ENCODE assay signal across 36 cellular contexts in the genomic region with DNA sequence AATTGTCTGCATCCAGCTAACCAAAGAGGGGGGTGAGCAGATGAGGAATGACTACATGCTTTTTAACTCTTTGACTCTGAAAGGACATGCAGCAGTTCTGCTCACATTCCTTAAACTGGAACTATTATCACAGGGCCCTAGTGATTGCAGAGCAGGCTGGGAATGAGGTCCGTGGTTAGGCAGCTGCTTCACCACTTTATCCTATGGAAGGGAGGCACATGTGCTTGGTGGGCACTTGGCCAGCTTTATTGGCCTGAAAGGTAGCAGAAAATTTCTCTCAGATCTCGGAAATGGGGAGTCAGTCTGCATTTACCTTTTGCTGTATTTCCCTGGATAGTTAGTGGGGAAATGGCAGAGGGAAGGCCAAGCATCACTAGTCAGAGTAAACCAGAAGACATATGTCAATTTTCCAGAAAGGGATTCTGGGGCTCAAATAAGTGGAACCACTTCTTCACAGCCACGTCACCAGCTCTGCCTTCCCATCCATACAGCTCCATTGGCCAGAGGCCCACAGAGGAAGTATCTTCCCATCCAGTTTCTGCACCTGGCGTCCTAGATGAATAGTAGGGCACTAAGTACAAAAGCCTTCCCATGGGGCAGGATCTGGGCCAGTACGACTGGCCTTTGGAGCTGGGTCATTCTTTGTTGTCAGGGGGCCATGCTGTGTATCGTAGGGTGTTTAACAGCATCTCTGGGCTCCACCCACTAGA.
"Had no signal": no experiment of that assay in that cellular context is flagged by ENCODE, and none has a peak within 500 bp of the region (broad histone marks: within the 10 kb centered on the region; RNA-seq: fewer than 3 reads in every experiment).

No MANE protein-coding gene starts in this region.

- H3K27ac Mint-ChIP-seq: activated B cell treated with CpG ODN at 0.5 μM for 24 hours; activated CD4-positive, alpha-beta memory T cell treated with anti-CD3 and anti-CD28 coated beads, Interleukin-2, amount 10 ng/mL, durations not matched to agents 7 days and 5 days; activated CD4-positive, alpha-beta T cell treated with anti-CD3 and anti-CD28 coated beads, Interleukin-2, amount 10 ng/mL, durations not matched to agents 24 days and 14 days; activated CD8-positive, alpha-beta memory T cell treated with anti-CD3 and anti-CD28 coated beads, Interleukin-2, amount 10 ng/mL, durations not matched to agents 7 days and 5 days; activated CD8-positive, alpha-beta T cell treated with anti-CD3 and anti-CD28 coated beads, Interleukin-2, amount 10 ng/mL, durations not matched to agents 7 days and 5 days; activated naive CD4-positive, alpha-beta T cell treated with anti-CD3 and anti-CD28 coated beads, Interleukin-2, amount 10 ng/mL, durations not matched to agents 7 days and 5 days; activated naive CD4-positive, alpha-beta T cell treated with anti-CD3 and anti-CD28 coated beads, Interleukin-2, amount 50 U/mL, for 24 hours; activated naive CD8-positive, alpha-beta T cell; activated naive CD8-positive, alpha-beta T cell treated with anti-CD3 and anti-CD28 coated beads, Interleukin-2, amount 10 ng/mL, durations not matched to agents 7 days and 5 days; activated naive CD8-positive, alpha-beta T cell treated with anti-CD3 and anti-CD28 coated beads, Interleukin-2, amount 50 U/mL, for 24 hours; activated T-cell treated with anti-CD3 and anti-CD28 coated beads, Interleukin-2, amount 50 U/mL, for 24 hours; activated T-helper 2 cell treated with anti-CD3 and anti-CD28 coated beads, Interferon-gamma antibody, Interleukin-2, Interleukin-4, amounts not matched to agents 10 μg/mL and 5 μg/mL and 100 μg/mL, durations not matched to agents 14 hours and 24 hours and 36 hours; T-helper 1 cell treated with Interleukin-12 subunit alpha and Interleukin-12 subunit beta and Interleukin-4 antibody, amounts not matched to agents 30 μg/mL and 1 μg/mL, for 36 hours; T-helper 2 cell treated with Interferon-gamma antibody and Interleukin-4, amounts not matched to agents 5 μg/mL and 100 μg/mL, for 36 hours had no signal

- H3K4me1 ChIP-seq: ascending aorta had no signal

- H3K27me3 Mint-ChIP-seq: activated B cell treated with CpG ODN at 0.5 μM for 24 hours; activated CD4-positive, alpha-beta memory T cell treated with anti-CD3 and anti-CD28 coated beads, Interleukin-2, amount 10 ng/mL, durations not matched to agents 7 days and 5 days; activated CD4-positive, alpha-beta T cell treated with anti-CD3 and anti-CD28 coated beads, Interleukin-2, amount 10 ng/mL, durations not matched to agents 24 days and 14 days; activated CD8-positive, alpha-beta memory T cell treated with anti-CD3 and anti-CD28 coated beads, Interleukin-2, amount 10 ng/mL, durations not matched to agents 7 days and 5 days; activated naive CD4-positive, alpha-beta T cell treated with anti-CD3 and anti-CD28 coated beads, Interleukin-2, amount 10 ng/mL, durations not matched to agents 7 days and 5 days; activated naive CD4-positive, alpha-beta T cell treated with anti-CD3 and anti-CD28 coated beads, Interleukin-2, amount 50 U/mL, for 24 hours; activated naive CD8-positive, alpha-beta T cell; activated naive CD8-positive, alpha-beta T cell treated with anti-CD3 and anti-CD28 coated beads, Interleukin-2, amount 10 ng/mL, durations not matched to agents 7 days and 5 days; activated naive CD8-positive, alpha-beta T cell treated with anti-CD3 and anti-CD28 coated beads, Interleukin-2, amount 50 U/mL, for 24 hours; activated T-cell treated with anti-CD3 and anti-CD28 coated beads, Interleukin-2, amount 50 U/mL, for 24 hours had no signal

- DNase-seq: activated B cell treated with CpG ODN at 0.5 μM for 24 hours; activated CD4-positive, alpha-beta memory T cell treated with anti-CD3 and anti-CD28 coated beads, Interleukin-2, amount 10 ng/mL, durations not matched to agents 7 days and 5 days; activated CD4-positive, alpha-beta T cell treated with anti-CD3 and anti-CD28 coated beads for 4 hours; activated CD4-positive, alpha-beta T cell treated with anti-CD3 and anti-CD28 coated beads, Interleukin-2, amount 10 ng/mL, durations not matched to agents 24 days and 14 days; activated CD4-positive, alpha-beta T cell treated with anti-CD3 and anti-CD28 coated beads, Interleukin-2, amount 50 U/mL, for 1 hour; activated CD4-positive, alpha-beta T cell treated with anti-CD3 and anti-CD28 coated beads, Interleukin-2, amount 50 U/mL, for 4 hours; activated CD4-positive, CD25-positive, alpha-beta regulatory T cell treated with anti-CD3 and anti-CD28 coated beads, Interleukin-2, amount 50 U/mL, for 72 hours; activated CD8-positive, alpha-beta memory T cell treated with anti-CD3 and anti-CD28 coated beads for 24 hours; activated CD8-positive, alpha-beta memory T cell treated with anti-CD3 and anti-CD28 coated beads, Interleukin-2, amount 10 ng/mL, durations not matched to agents 7 days and 5 days; activated CD8-positive, alpha-beta memory T cell treated with anti-CD3 and anti-CD28 coated beads, Interleukin-2, amount 50 U/mL, for 48 hours; activated CD8-positive, alpha-beta T cell treated with anti-CD3 and anti-CD28 coated beads, Interleukin-2, amount 10 ng/mL, durations not matched to agents 7 days and 5 days; activated effector memory CD4-positive, alpha-beta T cell treated with Interleukin-2 at 50 U/mL for 16 hours; activated gamma-delta T cell; activated naive CD4-positive, alpha-beta T cell treated with anti-CD3 and anti-CD28 coated beads, Interleukin-2, amount 10 ng/mL, durations not matched to agents 7 days and 5 days; activated naive CD4-positive, alpha-beta T cell treated with Interleukin-2 at 50 U/mL for 16 hours; activated naive CD8-positive, alpha-beta T cell treated with anti-CD3 and anti-CD28 coated beads, Interleukin-2, amount 10 ng/mL, durations not matched to agents 7 days and 5 days; activated naive CD8-positive, alpha-beta T cell treated with anti-CD3 and anti-CD28 coated beads, Interleukin-2, amount 50 U/mL, for 24 hours; activated T-cell treated with anti-CD3 and anti-CD28 coated beads, Interleukin-2, amount 50 U/mL, for 24 hours; activated T-cell treated with anti-CD3 and anti-CD28 coated beads, Interleukin-2, amount 50 U/mL, for 48 hours; amygdala; anterior cingulate cortex; body of pancreas; brain microvascular endothelial cell; central memory CD4-positive, alpha-beta T cell; T-helper 1 cell; T-helper 2 cell; T-helper 9 cell had no signal

- H3K4me3 ChIP-seq: ascending aorta, body of pancreas, breast epithelium had no signal

- H3K9me3 ChIP-seq: ascending aorta, breast epithelium had no signal

- H3K27me3 ChIP-seq: ascending aorta, body of pancreas, brain microvascular endothelial cell, breast epithelium had no signal

- H3K27ac ChIP-seq: ascending aorta, body of pancreas, brain microvascular endothelial cell, breast epithelium, VCaP had no signal

- H3K36me3 Mint-ChIP-seq: activated CD8-positive, alpha-beta memory T cell treated with anti-CD3 and anti-CD28 coated beads, Interleukin-2, amount 10 ng/mL, durations not matched to agents 7 days and 5 days; activated naive CD4-positive, alpha-beta T cell treated with anti-CD3 and anti-CD28 coated beads, Interleukin-2, amount 10 ng/mL, durations not matched to agents 7 days and 5 days; activated naive CD4-positive, alpha-beta T cell treated with anti-CD3 and anti-CD28 coated beads, Interleukin-2, amount 50 U/mL, for 24 hours; activated naive CD8-positive, alpha-beta T cell; activated naive CD8-positive, alpha-beta T cell treated with anti-CD3 and anti-CD28 coated beads, Interleukin-2, amount 10 ng/mL, durations not matched to agents 7 days and 5 days had no signal

- H3K36me3 ChIP-seq: ascending aorta, brain microvascular endothelial cell, breast epithelium had no signal

- H3K4me1 Mint-ChIP-seq: activated B cell treated with CpG ODN at 0.5 μM for 24 hours; activated CD4-positive, alpha-beta memory T cell treated with anti-CD3 and anti-CD28 coated beads, Interleukin-2, amount 10 ng/mL, durations not matched to agents 7 days and 5 days; activated CD4-positive, alpha-beta T cell treated with anti-CD3 and anti-CD28 coated beads, Interleukin-2, amount 10 ng/mL, durations not matched to agents 24 days and 14 days; activated CD8-positive, alpha-beta memory T cell treated with anti-CD3 and anti-CD28 coated beads, Interleukin-2, amount 10 ng/mL, durations not matched to agents 7 days and 5 days; activated naive CD4-positive, alpha-beta T cell treated with anti-CD3 and anti-CD28 coated beads, Interleukin-2, amount 10 ng/mL, durations not matched to agents 7 days and 5 days; activated naive CD4-positive, alpha-beta T cell treated with anti-CD3 and anti-CD28 coated beads, Interleukin-2, amount 50 U/mL, for 24 hours; activated naive CD8-positive, alpha-beta T cell treated with anti-CD3 and anti-CD28 coated beads, Interleukin-2, amount 10 ng/mL, durations not matched to agents 7 days and 5 days; activated naive CD8-positive, alpha-beta T cell treated with anti-CD3 and anti-CD28 coated beads, Interleukin-2, amount 50 U/mL, for 24 hours had no signal

- ATAC-seq: activated CD8-positive, alpha-beta memory T cell treated with anti-CD3 and anti-CD28 coated beads, Interleukin-2, amount 10 ng/mL, durations not matched to agents 7 days and 5 days; activated CD8-positive, alpha-beta T cell treated with anti-CD3 and anti-CD28 coated beads, Interleukin-2, amount 10 ng/mL, durations not matched to agents 7 days and 5 days; activated naive CD8-positive, alpha-beta T cell treated with anti-CD3 and anti-CD28 coated beads, Interleukin-2, amount 50 U/mL, for 24 hours; body of pancreas had no signal

- FAIRE-seq: TTC549 had no signal

- H3K4me3 Mint-ChIP-seq: activated B cell treated with CpG ODN at 0.5 μM for 24 hours; activated CD4-positive, alpha-beta memory T cell treated with anti-CD3 and anti-CD28 coated beads, Interleukin-2, amount 10 ng/mL, durations not matched to agents 7 days and 5 days; activated CD4-positive, alpha-beta T cell treated with anti-CD3 and anti-CD28 coated beads, Interleukin-2, amount 10 ng/mL, durations not matched to agents 24 days and 14 days; activated CD8-positive, alpha-beta memory T cell treated with anti-CD3 and anti-CD28 coated beads, Interleukin-2, amount 10 ng/mL, durations not matched to agents 7 days and 5 days; activated CD8-positive, alpha-beta T cell treated with anti-CD3 and anti-CD28 coated beads, Interleukin-2, amount 10 ng/mL, durations not matched to agents 7 days and 5 days; activated naive CD4-positive, alpha-beta T cell treated with anti-CD3 and anti-CD28 coated beads, Interleukin-2, amount 10 ng/mL, durations not matched to agents 7 days and 5 days; activated naive CD4-positive, alpha-beta T cell treated with anti-CD3 and anti-CD28 coated beads, Interleukin-2, amount 50 U/mL, for 24 hours; activated naive CD8-positive, alpha-beta T cell; activated naive CD8-positive, alpha-beta T cell treated with anti-CD3 and anti-CD28 coated beads, Interleukin-2, amount 10 ng/mL, durations not matched to agents 7 days and 5 days; activated naive CD8-positive, alpha-beta T cell treated with anti-CD3 and anti-CD28 coated beads, Interleukin-2, amount 50 U/mL, for 24 hours; activated T-cell treated with anti-CD3 and anti-CD28 coated beads, Interleukin-2, amount 50 U/mL, for 24 hours; T-helper 1 cell treated with Interleukin-12 subunit alpha and Interleukin-12 subunit beta and Interleukin-4 antibody, amounts not matched to agents 30 μg/mL and 1 μg/mL, for 36 hours; T-helper 2 cell treated with Interferon-gamma antibody and Interleukin-4, amounts not matched to agents 5 μg/mL and 100 μg/mL, for 36 hours had no signal

- H3K9me3 Mint-ChIP-seq: activated CD4-positive, alpha-beta T cell treated with anti-CD3 and anti-CD28 coated beads, Interleukin-2, amount 10 ng/mL, durations not matched to agents 24 days and 14 days had no signal
